Comparison of ENCODE assay signal across 9 cellular contexts in genomic region chr5:93915142-93915553, GRCh38.
A peak's percentile ranks its signal among the peaks of the same experiment; 100 is the strongest.
DNase-seq lines count a peak whose midpoint lies in the region; ATAC-seq and TF ChIP-seq lines count a peak whose summit lies in the region.
"Had no signal": no experiment of that assay in that cellular context is flagged by ENCODE, and none has a peak within 500 bp of the region (broad histone marks: within the 10 kb centered on the region; RNA-seq: fewer than 3 reads in every experiment).

No MANE protein-coding gene starts in this region.

- H3K4me3 Mint-ChIP-seq in activated T-helper 1 cell treated with anti-CD3 and anti-CD28 coated beads, Interleukin-12 subunit alpha, Interleukin-12 subunit beta, Interleukin-2, Interleukin-4 antibody, amounts not matched to agents 30 ng/mL and 10 ng/mL and 1 ng/mL, durations not matched to agents 14 hours and 24 hours and 36 hours, result no peak overlapping the region

- ATAC-seq in HG03103 (IDR thresholded peaks at IDR 0.05; ENCODE audit: low read depth, unreplicated experiment) (peak; percentile 79), gastrocnemius medialis (no peak)

- H3K4me3 ChIP-seq in fibroblast of pulmonary artery (replicated peaks; ENCODE audit: low read depth, low read length) (no peak overlapping the region), gastrocnemius medialis (no peak overlapping the region)

- H3K27me3 Mint-ChIP-seq in activated T-helper 1 cell treated with anti-CD3 and anti-CD28 coated beads, Interleukin-12 subunit alpha, Interleukin-12 subunit beta, Interleukin-2, Interleukin-4 antibody, amounts not matched to agents 30 ng/mL and 10 ng/mL and 1 ng/mL, durations not matched to agents 14 hours and 24 hours and 36 hours (ENCODE audit: insufficient read depth), result no peaks in the 10 kb centered on the region

- H3K4me1 ChIP-seq in gastrocnemius medialis, result no peaks in the 10 kb centered on the region

- no peaks in the 10 kb centered on the region for H3K27me3 ChIP-seq in gastrocnemius medialis

- H3K9me3 Mint-ChIP-seq in activated T-helper 1 cell treated with anti-CD3 and anti-CD28 coated beads, Interleukin-12 subunit alpha, Interleukin-12 subunit beta, Interleukin-2, Interleukin-4 antibody, amounts not matched to agents 30 ng/mL and 10 ng/mL and 1 ng/mL, durations not matched to agents 14 hours and 24 hours and 36 hours, result no peaks in the 10 kb centered on the region

- H3K36me3 Mint-ChIP-seq in activated T-helper 1 cell treated with anti-CD3 and anti-CD28 coated beads, Interleukin-12 subunit alpha, Interleukin-12 subunit beta, Interleukin-2, Interleukin-4 antibody, amounts not matched to agents 30 ng/mL and 10 ng/mL and 1 ng/mL, durations not matched to agents 14 hours and 24 hours and 36 hours (ENCODE audit: low read depth), result no peaks in the 10 kb centered on the region

- TF ChIP-seq POLR2A in gastrocnemius medialis (IDR thresholded peaks at IDR 0.05), result no peak

- no peak overlapping the region for H3K27ac ChIP-seq in gastrocnemius medialis
- H3K27ac ChIP-seq: epithelial cell of prostate had no signal

- DNase-seq in A172 (ENCODE audit: low spot score) (peak; percentile 28), GM03348 (ENCODE audit: low spot score) (peak; percentile 25), SHP77 (lab: John Stamatoyannopoulos, UW) (peak; percentile 43 to 65), fibroblast of pulmonary artery (ENCODE audit: low read depth) (peak; percentile 81), gastrocnemius medialis (no peak)
- DNase-seq in stimulated activated CD4-positive, alpha-beta T cell treated with anti-CD3 and anti-CD28 coated beads, Interleukin-15, amount 100 ng/mL, for 24 hours, result no peak
- DNase-seq in activated T-helper 1 cell treated with anti-CD3 and anti-CD28 coated beads, Interleukin-12 subunit alpha, Interleukin-12 subunit beta, Interleukin-2, Interleukin-4 antibody, amounts not matched to agents 30 ng/mL and 10 ng/mL and 1 ng/mL, durations not matched to agents 14 hours and 24 hours and 36 hours (ENCODE audit: low spot score), result no peak

- intact Hi-C loops in gastrocnemius medialis (cut with DNase I; ENCODE audit: low total_unique reads), result loop anchor here (5.0 kb wide), 1 partner anchor 333 kb away; the partner anchor contains the start of genes NR2F1 and NR2F1-AS1
- intact Hi-C loops in activated T-helper 1 cell treated with anti-CD3 and anti-CD28 coated beads, Interleukin-12 subunit alpha, Interleukin-12 subunit beta, Interleukin-2, Interleukin-4 antibody, amounts not matched to agents 30 ng/mL and 10 ng/mL and 1 ng/mL, durations not matched to agents 14 hours and 24 hours and 36 hours (cut with micrococcal nuclease), result loop anchor here (1.0 to 5.0 kb wide), 5 partner anchors 114 to 935 kb away; partner anchors contain the start of gene NR2F1-AS1

- in situ Hi-C loops in gastrocnemius medialis (cut with MboI; ENCODE audit: low sequenced_read_pairs in 4 of 4), result loop anchor here in 3 of 4 donors (10.0 to 25.0 kb wide), 3 partner anchors 303 to 330 kb away; partner anchors contain the start of genes NR2F1 (in 2 of the 3) and NR2F1-AS1 (in 2 of the 3)

- no peak overlapping the region for H3K27ac Mint-ChIP-seq in activated T-helper 1 cell treated with anti-CD3 and anti-CD28 coated beads, Interleukin-12 subunit alpha, Interleukin-12 subunit beta, Interleukin-2, Interleukin-4 antibody, amounts not matched to agents 30 ng/mL and 10 ng/mL and 1 ng/mL, durations not matched to agents 14 hours and 24 hours and 36 hours

- no peaks in the 10 kb centered on the region for H3K4me1 Mint-ChIP-seq in activated T-helper 1 cell treated with anti-CD3 and anti-CD28 coated beads, Interleukin-12 subunit alpha, Interleukin-12 subunit beta, Interleukin-2, Interleukin-4 antibody, amounts not matched to agents 30 ng/mL and 10 ng/mL and 1 ng/mL, durations not matched to agents 14 hours and 24 hours and 36 hours (ENCODE audit: low read depth)

- H3K36me3 ChIP-seq in gastrocnemius medialis, result no peaks in the 10 kb centered on the region

- no peaks in the 10 kb centered on the region for H3K9me3 ChIP-seq in gastrocnemius medialis

- TF ChIP-seq CTCF in fibroblast of pulmonary artery (IDR thresholded peaks at IDR 0.05; ENCODE audit: low read length, missing control alignments), result peak; percentile 45
- TF ChIP-seq CTCF in gastrocnemius medialis (IDR thresholded peaks at IDR 0.05 in 4 of 5, conservative IDR thresholded peaks at IDR 0.05 in 1 of 5), result peak; percentile 20 to 60 (median 46)

Comparison
In these comparisons a context has a peak if more than half of its experiments do, and no peak if none do; other contexts are left out.
1. DNase-seq: peak in A172 (single experiment), GM03348 (single experiment), SHP77 (2 of 2) and fibroblast of pulmonary artery (single experiment); none in gastrocnemius medialis (0 of 2), stimulated activated CD4-positive, alpha-beta T cell treated with anti-CD3 and anti-CD28 coated beads, Interleukin-15, amount 100 ng/mL, for 24 hours (single experiment) and activated T-helper 1 cell treated with anti-CD3 and anti-CD28 coated beads, Interleukin-12 subunit alpha, Interleukin-12 subunit beta, Interleukin-2, Interleukin-4 antibody, amounts not matched to agents 30 ng/mL and 10 ng/mL and 1 ng/mL, durations not matched to agents 14 hours and 24 hours and 36 hours (single experiment).